ENCODE assay signal across 8 cellular contexts in the genomic region with DNA sequence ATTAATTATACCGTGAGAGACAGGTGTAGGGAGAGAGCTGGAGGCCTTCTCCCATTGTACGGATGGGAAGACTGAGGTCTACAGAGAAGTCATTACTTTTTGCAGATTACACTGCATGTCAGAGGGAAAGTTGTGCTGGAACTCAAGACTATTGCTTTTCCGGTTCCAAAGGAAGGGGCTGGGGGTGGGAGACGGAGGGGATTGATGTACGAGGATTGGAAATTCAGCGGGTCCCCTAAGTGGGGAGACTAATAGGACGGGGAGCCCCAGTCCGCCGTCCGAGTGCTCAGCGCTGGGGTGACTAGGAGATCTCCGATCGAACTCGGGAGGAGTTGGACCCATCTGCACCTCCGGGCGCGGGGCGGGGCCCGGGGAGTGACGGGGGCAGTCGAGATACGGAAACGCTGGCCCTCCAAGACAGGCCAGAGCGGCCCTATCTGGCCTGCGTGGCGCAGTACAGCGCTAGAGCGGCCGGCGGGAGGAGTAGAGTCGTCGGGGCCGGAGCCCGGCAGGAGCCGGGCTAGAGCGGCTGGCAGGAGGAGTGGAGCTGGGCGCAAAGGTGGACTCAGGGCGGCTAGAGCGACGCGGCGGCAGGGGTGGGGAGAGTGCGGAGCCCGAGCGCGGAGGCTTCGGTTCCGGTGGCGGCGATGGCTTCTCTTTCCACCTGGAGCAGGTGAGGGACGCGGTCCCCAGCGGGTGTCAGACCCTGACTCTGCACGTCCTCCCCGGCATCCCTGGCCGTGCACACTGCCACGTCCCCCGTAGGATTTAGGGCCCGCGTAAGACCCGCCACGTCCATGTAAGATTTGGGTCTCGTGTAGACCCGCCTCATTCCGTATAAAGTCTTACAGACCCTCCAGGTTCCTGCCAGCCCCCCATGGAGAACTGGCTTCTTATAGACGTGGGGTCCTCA. TPM values are rescaled to one million over a fixed set of nuclear protein-coding genes. Genes with fewer than 3 reads are reported as not detected.
DNase-seq lines count a peak whose midpoint lies in the region; TF ChIP-seq lines count a peak whose summit lies in the region.

No MANE protein-coding gene starts in this region.

- CTCF ChIA-PET in HEK293T (lab: Yijun Ruan, JAX), result no interaction called here

- DNase-seq in GM04504 (ENCODE audit: low read depth) (peak; percentile 90), HEK293T (ENCODE audit: extremely low spot score) (peak; percentile 98), MV-4-11 (lab: John Stamatoyannopoulos, UW) (peak; percentile 98), SK-N-DZ (ENCODE audit: low spot score) (peak; percentile 94), globus pallidus (ENCODE audit: low spot score) (peak; percentile 95), occipital lobe (lab: John Stamatoyannopoulos, UW) (peak; percentile 98)
- DNase-seq in activated naive CD4-positive, alpha-beta T cell treated with anti-CD3 and anti-CD28 coated beads, Interleukin-2, amount 50 U/mL, for 16 hours, result peak; percentile 84

- peak overlapping the region; percentile 68 for H3K27ac ChIP-seq in temporal lobe (ENCODE audit: low read depth, low read length)

- POLR2A ChIA-PET in HEK293T (lab: Yijun Ruan, JAX), result interaction anchor here (0.6 to 2.8 kb wide), 14 partner anchors 8 to 146 kb away, joined by 3 to 17 read pairs (median 4); partner anchors contain the start of genes ERFL, RABAC1 and RPS19

TF ChIP-seq in HEK293T, 16 proteins besides CTCF, POLR2A, EP300 and RAD21:
- TF ChIP-seq FOXA1 (IDR thresholded peaks at IDR 0.05), result no peak
- TF ChIP-seq ELF4 (IDR thresholded peaks at IDR 0.05), result peak; percentile 58; the same call in 1 of the 2 replicates
- TF ChIP-seq ZNF384 (IDR thresholded peaks at IDR 0.05), result no peak
- TF ChIP-seq, protein P1, sequence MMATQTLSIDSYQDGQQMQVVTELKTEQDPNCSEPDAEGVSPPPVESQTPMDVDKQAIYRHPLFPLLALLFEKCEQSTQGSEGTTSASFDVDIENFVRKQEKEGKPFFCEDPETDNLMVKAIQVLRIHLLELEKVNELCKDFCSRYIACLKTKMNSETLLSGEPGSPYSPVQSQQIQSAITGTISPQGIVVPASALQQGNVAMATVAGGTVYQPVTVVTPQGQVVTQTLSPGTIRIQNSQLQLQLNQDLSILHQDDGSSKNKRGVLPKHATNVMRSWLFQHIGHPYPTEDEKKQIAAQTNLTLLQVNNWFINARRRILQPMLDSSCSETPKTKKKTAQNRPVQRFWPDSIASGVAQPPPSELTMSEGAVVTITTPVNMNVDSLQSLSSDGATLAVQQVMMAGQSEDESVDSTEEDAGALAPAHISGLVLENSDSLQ (IDR thresholded peaks at IDR 0.05), result peak; percentile 89

RNA-seq across cellular contexts. Expression of gene ARHGEF1, which starts 1.1 kb away (rescaled TPM):
- 16.7 and 17.0 TPM in 2 replicates for polyA plus RNA-seq in SK-N-DZ (2014; cell fraction: cytosol; rRNA removed)
- polyA plus RNA-seq in SK-N-DZ (2014; cell fraction: nucleus; rRNA removed), result 33.2 and 43.4 TPM in 2 replicates
- total RNA-seq in occipital lobe, result 8.7 TPM
- 12.5 TPM for total RNA-seq in temporal lobe

RNA-seq across cellular contexts. Expression of gene CD79A, which starts 7.0 kb away (rescaled TPM):
- 0.15 TPM in 1 of 2 replicates, not detected in the other for polyA plus RNA-seq in SK-N-DZ (2014; cell fraction: cytosol; rRNA removed)
- not detected in 2 replicates for polyA plus RNA-seq in SK-N-DZ (2014; cell fraction: nucleus; rRNA removed)
- not detected for total RNA-seq in occipital lobe
- not detected for total RNA-seq in temporal lobe

RNA-seq across cellular contexts. Expression of gene RPS19, which starts 24.0 kb away (rescaled TPM):
- 657 and 776 TPM in 2 replicates for polyA plus RNA-seq in SK-N-DZ (2014; cell fraction: cytosol; rRNA removed)
- polyA plus RNA-seq in SK-N-DZ (2014; cell fraction: nucleus; rRNA removed), result 809 and 1,369 TPM in 2 replicates
- total RNA-seq in occipital lobe, result 405 TPM
- 776 TPM for total RNA-seq in temporal lobe

RNA-seq across cellular contexts. Expression of gene DMRTC2, which starts 39.2 kb away (rescaled TPM):
- polyA plus RNA-seq in SK-N-DZ (2014; cell fraction: cytosol; rRNA removed), result not detected in 2 replicates
- not detected in 2 replicates for polyA plus RNA-seq in SK-N-DZ (2014; cell fraction: nucleus; rRNA removed)
- not detected for total RNA-seq in occipital lobe
- not detected for total RNA-seq in temporal lobe

RNA-seq across cellular contexts. Expression of gene LYPD4, which starts 39.6 kb away (rescaled TPM):
- not detected in 2 replicates for polyA plus RNA-seq in SK-N-DZ (2014; cell fraction: cytosol; rRNA removed)
- polyA plus RNA-seq in SK-N-DZ (2014; cell fraction: nucleus; rRNA removed), result not detected in 2 replicates
- total RNA-seq in occipital lobe (not detected), temporal lobe (not detected)

Comparison
In these comparisons a context has a peak if more than half of its experiments do, and no peak if none do; other contexts are left out.
1. Peak in every context shown above with its lines: DNase-seq and H3K27ac ChIP-seq.